7 cellular contexts compared by ENCODE assay signal in the genomic region with DNA sequence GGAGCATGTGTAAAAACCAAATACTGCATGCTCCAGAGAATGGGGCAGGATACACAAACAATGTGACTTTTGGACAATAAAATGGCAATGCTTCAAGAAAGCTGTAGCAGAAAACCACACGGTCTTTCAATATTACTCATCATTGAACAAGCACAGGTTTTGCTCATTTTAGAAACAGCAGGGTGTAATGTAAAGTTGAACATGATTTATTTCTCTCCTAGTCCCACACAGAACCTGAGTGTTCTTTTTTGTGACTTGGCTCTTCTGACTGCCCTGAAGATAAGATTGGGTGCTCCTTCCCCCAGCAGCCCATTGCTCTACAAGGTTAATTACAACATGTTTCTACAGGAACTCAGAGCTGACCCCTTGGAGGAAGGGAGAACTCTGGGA. TPM values are rescaled to one million over a fixed set of nuclear protein-coding genes. Genes with fewer than 3 reads are reported as not detected.
DNase-seq lines count a peak whose midpoint lies in the region; ATAC-seq lines count a peak whose summit lies in the region.
"Not testable (repeated sequence)": the region's sequence is repeated elsewhere in the genome, so short reads cannot be mapped to it uniquely, and the experiment has no call there.

No MANE protein-coding gene starts in this region.

- H3K4me1 Mint-ChIP-seq in activated CD4-positive, alpha-beta memory T cell treated with anti-CD3 and anti-CD28 coated beads for 36 hours (ENCODE audit: low read depth), result peaks cover 26% of the 10 kb centered on the region
- H3K4me1 Mint-ChIP-seq in central memory CD8-positive, alpha-beta T cell, result peaks cover 14% of the 10 kb centered on the region

- not testable (repeated sequence) for H3K4me3 Mint-ChIP-seq in activated CD4-positive, alpha-beta memory T cell treated with anti-CD3 and anti-CD28 coated beads for 36 hours; central memory CD8-positive, alpha-beta T cell

- peak overlapping the region; percentile 79 for H3K27ac Mint-ChIP-seq in activated CD4-positive, alpha-beta memory T cell treated with anti-CD3 and anti-CD28 coated beads for 36 hours
- H3K27ac Mint-ChIP-seq in central memory CD8-positive, alpha-beta T cell (ENCODE audit: low read depth), result not testable (repeated sequence)

- H3K9me3 Mint-ChIP-seq in activated CD4-positive, alpha-beta memory T cell treated with anti-CD3 and anti-CD28 coated beads for 36 hours; central memory CD8-positive, alpha-beta T cell: not testable (repeated sequence)

- H3K36me3 Mint-ChIP-seq in activated CD4-positive, alpha-beta memory T cell treated with anti-CD3 and anti-CD28 coated beads for 36 hours; central memory CD8-positive, alpha-beta T cell (ENCODE audit: insufficient read depth): not testable (repeated sequence)

- intact Hi-C loops in activated CD4-positive, alpha-beta memory T cell treated with anti-CD3 and anti-CD28 coated beads for 36 hours (cut with micrococcal nuclease), result loop anchor here (10.0 kb wide), 1 partner anchor 101 kb away; no protein-coding TSS in a partner anchor

- H3K27me3 Mint-ChIP-seq in activated CD4-positive, alpha-beta memory T cell treated with anti-CD3 and anti-CD28 coated beads for 36 hours; central memory CD8-positive, alpha-beta T cell: not testable (repeated sequence)

- CTCF ChIA-PET in activated CD4-positive, alpha-beta memory T cell treated with anti-CD3 and anti-CD28 coated beads for 36 hours (lab: Charles Lee), result not testable (repeated sequence)

- peak; percentile 80 for ATAC-seq in GM18858 (IDR thresholded peaks at IDR 0.05; ENCODE audit: unreplicated experiment)
- peak; percentile 69 for ATAC-seq in GM19467 (IDR thresholded peaks at IDR 0.05; ENCODE audit: unreplicated experiment)
- ATAC-seq in HG02610 (IDR thresholded peaks at IDR 0.05; ENCODE audit: unreplicated experiment), result peak; percentile 87
- peak; percentile 84 for ATAC-seq in HG03095 (IDR thresholded peaks at IDR 0.05; ENCODE audit: unreplicated experiment)
- peak; percentile 72 for ATAC-seq in HG03571 (IDR thresholded peaks at IDR 0.05; ENCODE audit: unreplicated experiment)
- peak; percentile 41 for ATAC-seq in central memory CD8-positive, alpha-beta T cell (replicated peaks; ENCODE audit: extremely low read depth, poor library complexity, severe bottlenecking)

- POLR2A ChIA-PET in activated CD4-positive, alpha-beta memory T cell treated with anti-CD3 and anti-CD28 coated beads for 36 hours (lab: Charles Lee), result not testable (repeated sequence)

- not testable (repeated sequence) for DNase-seq in activated CD4-positive, alpha-beta memory T cell treated with anti-CD3 and anti-CD28 coated beads for 36 hours; central memory CD8-positive, alpha-beta T cell (ENCODE audit: low spot score in 2 of 2)

RNA-seq across cellular contexts. Expression of a gene that starts 35.1 kb away (rescaled TPM):
- total RNA-seq in activated CD4-positive, alpha-beta memory T cell treated with anti-CD3 and anti-CD28 coated beads for 36 hours, result 1 to 10 TPM; 4.6 to 7.6 TPM

RNA-seq across cellular contexts. Expression of a gene that starts 42.2 kb away (rescaled TPM):
- total RNA-seq in activated CD4-positive, alpha-beta memory T cell treated with anti-CD3 and anti-CD28 coated beads for 36 hours, result 1 to 10 TPM; 4.5 to 5.0 TPM
